26 cellular contexts compared by ENCODE assay signal in the genomic region with DNA sequence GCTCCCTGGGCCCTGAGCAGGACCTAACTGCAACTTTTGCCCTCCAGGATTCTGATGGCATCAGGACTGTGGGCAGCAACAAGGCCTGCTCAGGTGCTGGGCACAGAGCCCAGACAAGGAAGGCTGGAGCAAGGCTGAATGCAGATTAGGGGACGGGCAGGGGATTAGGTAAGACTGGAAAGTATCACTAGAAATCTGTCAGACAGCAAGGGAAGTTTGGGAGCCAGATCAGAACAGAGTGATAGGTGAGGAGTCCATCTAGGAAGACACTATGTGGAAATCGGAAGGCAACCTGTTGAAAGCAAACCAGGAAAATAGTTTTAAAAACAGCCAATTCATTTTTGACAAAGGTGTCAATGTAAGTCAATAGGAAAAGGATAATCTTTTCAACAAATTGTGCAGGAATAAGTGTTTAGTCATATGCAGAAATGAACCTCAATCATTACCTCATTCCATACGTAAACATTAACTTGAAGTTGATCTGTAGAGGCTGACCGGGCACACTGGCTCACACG. TPM values are rescaled to one million over a fixed set of nuclear protein-coding genes. Genes with fewer than 3 reads are reported as not detected.
DNase-seq lines count a peak whose midpoint lies in the region; ATAC-seq and TF ChIP-seq lines count a peak whose summit lies in the region.
"Had no signal": no experiment of that assay in that cellular context is flagged by ENCODE, and none has a peak within 500 bp of the region (broad histone marks: within the 10 kb centered on the region; RNA-seq: fewer than 3 reads in every experiment).

No MANE protein-coding gene starts in this region.

- no peaks in the 10 kb centered on the region for H3K9me3 ChIP-seq in right atrium auricular region
- peaks cover 3% of the 10 kb centered on the region for H3K9me3 ChIP-seq in WERI-Rb-1 (ENCODE audit: severe bottlenecking)
- H3K9me3 ChIP-seq in trophoblast cell (ENCODE audit: insufficient read depth, low read depth, low read length): peaks cover 3% of the 10 kb centered on the region
- no peaks in the 10 kb centered on the region for H3K9me3 ChIP-seq in tibial artery
- H3K9me3 ChIP-seq in H9 (ENCODE audit: control insufficient read depth, low read depth, low read length): no peaks in the 10 kb centered on the region
- H3K9me3 ChIP-seq: BE2C had no signal

- no peak overlapping the region for H3K56ac ChIP-seq in H9 (ENCODE audit: insufficient read length, low read depth, low read length)

- no peaks in the 10 kb centered on the region for H3K27me3 ChIP-seq in right atrium auricular region
- no peaks in the 10 kb centered on the region for H3K27me3 ChIP-seq in WERI-Rb-1 (ENCODE audit: insufficient read depth, low read depth, severe bottlenecking)
- no peaks in the 10 kb centered on the region for H3K27me3 ChIP-seq in trophoblast cell (ENCODE audit: insufficient read depth, low read length)
- H3K27me3 ChIP-seq in tibial artery: no peaks in the 10 kb centered on the region
- 0 out of 2 replicates have a peak, but pooled peaks cover 2% of the 10 kb centered on the region for H3K27me3 ChIP-seq in H9 (ENCODE audit: insufficient read depth, low read length)
- H3K27me3 ChIP-seq: BE2C had no signal

- H3K4me3 ChIP-seq in right atrium auricular region: no peak overlapping the region
- H3K4me3 ChIP-seq in WERI-Rb-1 (ENCODE audit: low read depth, low read length): no peak overlapping the region
- H3K4me3 ChIP-seq in trophoblast cell (ENCODE audit: low read depth, low read length): no peak overlapping the region
- no peak overlapping the region for H3K4me3 ChIP-seq in tibial artery

- H3K4me2 ChIP-seq in trophoblast cell (ENCODE audit: low read length) (no peak overlapping the region), H9 (ENCODE audit: insufficient read depth, insufficient read length, low read length) (no peak overlapping the region)
- H3K4me2 ChIP-seq: KMS-11 had no signal

- H3K27me3 Mint-ChIP-seq in H9 (ENCODE audit: low read depth): peaks cover 3% of the 10 kb centered on the region
- H3K27me3 Mint-ChIP-seq: type B pancreatic cell had no signal

- no peak overlapping the region for H2BK120ac ChIP-seq in trophoblast cell (ENCODE audit: insufficient read depth, low read length, poor library complexity)
- H2BK120ac ChIP-seq in H9 (ENCODE audit: low read depth, low read length, poor library complexity, severe bottlenecking): no peak overlapping the region

- H3K36me3 ChIP-seq in right atrium auricular region (no peaks in the 10 kb centered on the region), WERI-Rb-1 (no peaks in the 10 kb centered on the region), trophoblast cell (ENCODE audit: control insufficient read depth in 1 of 2, insufficient read depth in 2 of 2, low read length in 2 of 2) (no peaks in the 10 kb centered on the region), tibial artery (no peaks in the 10 kb centered on the region)
- H3K36me3 ChIP-seq: BE2C had no signal

- H3K9ac ChIP-seq in trophoblast cell (ENCODE audit: low read length) (no peak overlapping the region), H9 (ENCODE audit: extremely low read depth, insufficient read length, low read length) (no peak overlapping the region)
- H3K9ac ChIP-seq: KMS-11 had no signal

- DNase-seq in Right ventricle myocardium inferior (ENCODE audit: missing footprints): no peak
- DNase-seq in right atrium auricular region (ENCODE audit: low spot score): no peak
- peak; percentile 58 for DNase-seq in WERI-Rb-1
- DNase-seq in islet precursor cell: peak; percentile 44
- DNase-seq in trophoblast cell: no peak
- no peak for DNase-seq in tibial artery
- no peak for DNase-seq in HPDE6-E6E7 (ENCODE audit: extremely low spot score)
- DNase-seq in H9: no peak
- DNase-seq: activated CD4-positive, alpha-beta T cell treated with anti-CD3 and anti-CD28 coated beads, Interleukin-2, amount 50 U/mL, for 1 hour; activated naive CD8-positive, alpha-beta T cell treated with anti-CD3 and anti-CD28 coated beads, Interleukin-2, amount 50 U/mL, for 24 hours; activated T-cell treated with anti-CD3 and anti-CD28 coated beads, Interleukin-2, amount 50 U/mL, for 4 hours; BE2C; CD8-positive, alpha-beta memory T cell; DMS79; GDM1; glutamatergic neuron; GOT3; naive thymus-derived CD8-positive, alpha-beta T cell; NCI-H1417; NCI-H2081; NCI-H345; NCI-H774; T1000 had no signal

- peak overlapping the region; percentile 77 for H2BK12ac ChIP-seq in trophoblast cell (ENCODE audit: low read length)
- no peak overlapping the region for H2BK12ac ChIP-seq in H9 (ENCODE audit: insufficient read length, low read depth, low read length)

- ATAC-seq in Right ventricle myocardium inferior: peak; percentile 59
- ATAC-seq: activated naive CD8-positive, alpha-beta T cell treated with anti-CD3 and anti-CD28 coated beads, Interleukin-2, amount 50 U/mL, for 24 hours; activated T-cell treated with anti-CD3 and anti-CD28 coated beads, Interleukin-2, amount 50 U/mL, for 4 hours; naive thymus-derived CD8-positive, alpha-beta T cell had no signal

- H3K36me3 Mint-ChIP-seq in H9 (ENCODE audit: insufficient read depth in 1 of 3, low read depth in 3 of 3): 0 out of 7 replicates have a peak, but pooled peaks cover 0 to 3% (median 0%) of the 10 kb centered on the region in 3 experiments
- H3K36me3 Mint-ChIP-seq: naive thymus-derived CD8-positive, alpha-beta T cell; type B pancreatic cell had no signal

- no peak for TF ChIP-seq CTCF in right atrium auricular region (IDR thresholded peaks at IDR 0.05)
- TF ChIP-seq CTCF in WERI-Rb-1 (IDR thresholded peaks at IDR 0.05; ENCODE audit: low read depth, low read length): no peak
- TF ChIP-seq CTCF in tibial artery (IDR thresholded peaks at IDR 0.05): no peak
- no peak for TF ChIP-seq CTCF in H9 (conservative IDR thresholded peaks at IDR 0.05)

- H2AFZ ChIP-seq in trophoblast cell (ENCODE audit: insufficient read depth, low read length, poor library complexity): no peak overlapping the region
- H2AFZ ChIP-seq in H9 (ENCODE audit: low read length): no peak overlapping the region

- no peak overlapping the region for H3K27ac ChIP-seq in right atrium auricular region
- peak overlapping the region; percentile 29 for H3K27ac ChIP-seq in WERI-Rb-1
- H3K27ac ChIP-seq in trophoblast cell (ENCODE audit: low read depth, low read length): no peak overlapping the region
- no peak overlapping the region for H3K27ac ChIP-seq in tibial artery
- no peak overlapping the region for H3K27ac ChIP-seq in H9 (ENCODE audit: insufficient read length, low read depth, low read length)
- H3K27ac ChIP-seq: KMS-11 had no signal

- H3K18ac ChIP-seq in trophoblast cell (ENCODE audit: low read length): no peak overlapping the region
- no peak overlapping the region for H3K18ac ChIP-seq in H9 (ENCODE audit: insufficient read length, low read depth, low read length)

- H3K23me2 ChIP-seq in H9 (ENCODE audit: insufficient read length, low read depth, low read length, poor library complexity, severe bottlenecking): no peaks in the 10 kb centered on the region

- no peak overlapping the region for H3K4ac ChIP-seq in trophoblast cell (ENCODE audit: low read depth, low read length)
- H3K4ac ChIP-seq in H9 (ENCODE audit: low read depth, low read length): no peak overlapping the region

- H2BK20ac ChIP-seq in H9 (ENCODE audit: low read depth, low read length, poor library complexity, severe bottlenecking): no peak overlapping the region

- intact Hi-C loops in Right ventricle myocardium inferior (cut with DNase I) (no loop called here), tibial artery (cut with DNase I; ENCODE audit: low total_unique reads) (no loop called here)

- no peak overlapping the region for H3T11ph ChIP-seq in H9 (ENCODE audit: low read length)

- H3K4me3 Mint-ChIP-seq in H9: no peak overlapping the region
- H3K4me3 Mint-ChIP-seq: activated naive CD8-positive, alpha-beta T cell treated with anti-CD3 and anti-CD28 coated beads, Interleukin-2, amount 50 U/mL, for 24 hours; activated T-cell treated with anti-CD3 and anti-CD28 coated beads, Interleukin-2, amount 50 U/mL, for 4 hours; CD8-positive, alpha-beta memory T cell; mesothelial cell of epicardium; type B pancreatic cell had no signal

- H3K14ac ChIP-seq in trophoblast cell (ENCODE audit: low read length) (peak overlapping the region; percentile 48), H9 (ENCODE audit: insufficient read depth, low read length) (no peak overlapping the region)

- H3K79me1 ChIP-seq in trophoblast cell (ENCODE audit: low read length) (no peaks in the 10 kb centered on the region), H9 (ENCODE audit: insufficient read depth, low read depth, low read length, poor library complexity, severe bottlenecking) (no peaks in the 10 kb centered on the region)

- no peaks in the 10 kb centered on the region for H3K79me2 ChIP-seq in trophoblast cell (ENCODE audit: control insufficient read depth, insufficient read depth, low read length, poor library complexity)
- no peaks in the 10 kb centered on the region for H3K79me2 ChIP-seq in H9 (ENCODE audit: insufficient read depth, low read length)

- no CpG with 5 or more reads among the region's 5 CpGs for WGBS in trophoblast cell (ENCODE audit: extremely low coverage, insufficient coverage, insufficient read length)
- no CpG with 5 or more reads among the region's 5 CpGs for WGBS in H9 (ENCODE audit: extremely low coverage, insufficient read length, low lambda C conversion rate)

- no peak overlapping the region for H4K12ac ChIP-seq in trophoblast cell (ENCODE audit: low read depth, low read length)

- H3K23ac ChIP-seq in trophoblast cell (ENCODE audit: low read length): no peak overlapping the region
- no peak overlapping the region for H3K23ac ChIP-seq in H9 (ENCODE audit: insufficient read length, low read depth, low read length)

- no peak overlapping the region for H2BK15ac ChIP-seq in H9 (ENCODE audit: low read depth, low read length)

- H4K20me1 ChIP-seq in H9 (ENCODE audit: control insufficient read depth, insufficient read depth, insufficient read length): no peaks in the 10 kb centered on the region

- H3K4me1 ChIP-seq in right atrium auricular region (no peaks in the 10 kb centered on the region), trophoblast cell (ENCODE audit: control insufficient read depth in 1 of 2, insufficient read depth in 2 of 2, low read length in 2 of 2) (peaks cover 8% of the 10 kb centered on the region in 2 experiments), tibial artery (no peaks in the 10 kb centered on the region), H9 (ENCODE audit: insufficient read depth, low read length) (no peaks in the 10 kb centered on the region)

- H4K8ac ChIP-seq in trophoblast cell (ENCODE audit: low read depth, low read length) (no peak overlapping the region), H9 (replicated peaks; ENCODE audit: insufficient read length, low read depth, low read length) (no peak overlapping the region)

- H3K9me3 Mint-ChIP-seq in H9: peaks cover 7% of the 10 kb centered on the region in 2 experiments; a peak in 2 of 5 replicates
- H3K9me3 Mint-ChIP-seq: activated naive CD8-positive, alpha-beta T cell treated with anti-CD3 and anti-CD28 coated beads, Interleukin-2, amount 50 U/mL, for 24 hours; type B pancreatic cell had no signal

- peak overlapping the region; percentile 12 for H2AK5ac ChIP-seq in trophoblast cell (ENCODE audit: low read length)
- H2AK5ac ChIP-seq in H9 (ENCODE audit: insufficient read length, low read length): no peak overlapping the region

- peak overlapping the region in 1 of 3 experiments; percentile 22; a peak in 1 of 7 replicates for H3K27ac Mint-ChIP-seq in H9
- H3K27ac Mint-ChIP-seq: activated naive CD8-positive, alpha-beta T cell treated with anti-CD3 and anti-CD28 coated beads, Interleukin-2, amount 50 U/mL, for 24 hours; CD8-positive, alpha-beta memory T cell; mesothelial cell of epicardium; naive thymus-derived CD8-positive, alpha-beta T cell; type B pancreatic cell had no signal

- no peak overlapping the region for H4K5ac ChIP-seq in H9 (ENCODE audit: insufficient read length, low read depth, low read length)

- H2BK5ac ChIP-seq in trophoblast cell (ENCODE audit: low read depth, low read length, poor library complexity) (no peak overlapping the region), H9 (ENCODE audit: insufficient read length, low read length) (no peak overlapping the region)

- H4K91ac ChIP-seq in trophoblast cell (ENCODE audit: low read depth, low read length) (no peak overlapping the region), H9 (ENCODE audit: insufficient read length, low read depth, low read length) (no peak overlapping the region)

- H3K4me1 Mint-ChIP-seq in H9: peaks cover 12 to 18% of the 10 kb centered on the region in 2 experiments
- H3K4me1 Mint-ChIP-seq: activated naive CD8-positive, alpha-beta T cell treated with anti-CD3 and anti-CD28 coated beads, Interleukin-2, amount 50 U/mL, for 24 hours; CD8-positive, alpha-beta memory T cell; naive thymus-derived CD8-positive, alpha-beta T cell had no signal

RNA-seq across cellular contexts. Expression of a gene that starts 35.2 kb away (rescaled TPM):
- total RNA-seq in Right ventricle myocardium inferior (547 TPM), right atrium auricular region (100 to 1,000 TPM; 435 to 481 TPM), H9 (2021) (462 and 466 TPM in 2 replicates)
- 455 and 462 TPM in 2 replicates for polyA plus RNA-seq in trophoblast cell (2013)

RNA-seq across cellular contexts. Expression of a gene that starts 56.4 kb away (rescaled TPM):
- total RNA-seq in Right ventricle myocardium inferior (not detected), right atrium auricular region (not detected), H9 (2021) (0.13 and 0.42 TPM in 2 replicates)
- polyA plus RNA-seq in trophoblast cell (2013): 0.15 TPM in 1 of 2 replicates, not detected in the other
- total RNA-seq: activated T-cell treated with anti-CD3 and anti-CD28 coated beads, Interleukin-2, amount 50 U/mL, for 4 hours; CD8-positive, alpha-beta memory T cell; mesothelial cell of epicardium had no signal
- polyA plus RNA-seq: CD8-positive, alpha-beta memory T cell; naive thymus-derived CD8-positive, alpha-beta T cell had no signal

Comparison
In these comparisons a context has a peak if more than half of its experiments do, and no peak if none do; other contexts are left out.
1. DNase-seq: peak in WERI-Rb-1 (single experiment) and islet precursor cell (single experiment); none in Right ventricle myocardium inferior (single experiment), right atrium auricular region (single experiment), trophoblast cell (0 of 2), tibial artery (0 of 2), HPDE6-E6E7 (single experiment) and H9 (single experiment).